Comparison of ENCODE assay signal across 9 cellular contexts in the genomic region with DNA sequence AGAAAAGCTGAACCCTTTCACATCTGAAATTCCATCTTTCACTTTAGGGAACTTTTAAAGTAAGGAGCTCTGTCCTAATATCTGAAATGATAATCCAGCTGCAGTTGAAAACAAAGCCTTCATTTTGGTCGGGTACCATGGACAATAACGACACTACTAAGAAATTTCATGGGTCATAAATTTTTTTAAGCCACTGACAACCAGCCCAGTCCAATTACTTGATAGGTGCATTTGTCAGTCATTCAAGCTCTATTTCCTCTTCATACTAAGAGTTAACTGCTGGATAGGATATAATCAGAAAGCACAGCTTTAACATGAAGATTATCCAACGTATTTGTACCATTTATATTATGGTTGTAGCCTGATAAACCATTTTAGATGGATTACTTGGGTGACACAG.
"Had no signal": no experiment of that assay in that cellular context is flagged by ENCODE, and none has a peak within 500 bp of the region (broad histone marks: within the 10 kb centered on the region; RNA-seq: fewer than 3 reads in every experiment).

No MANE protein-coding gene starts in this region.

- H3K4me3 Mint-ChIP-seq: activated CD4-positive, alpha-beta T cell treated with anti-CD3 and anti-CD28 coated beads, Interleukin-2, amount 10 ng/mL, durations not matched to agents 24 days and 14 days; activated naive CD4-positive, alpha-beta T cell treated with anti-CD3 and anti-CD28 coated beads for 36 hours; neural progenitor cell; stimulated activated naive B cell treated with anti-CD40 and anti-IgM and Interleukin-4, amounts not matched to agents 10 μg/mL and 1 μg/mL and 100 μg/mL, for 72 hours; WTC11 had no signal

- H3K27me3 ChIP-seq: cardiac muscle cell, hepatocyte, neural progenitor cell, transverse colon had no signal

- H3K9me3 ChIP-seq: transverse colon had no signal

- H3K27ac Mint-ChIP-seq: activated CD4-positive, alpha-beta T cell treated with anti-CD3 and anti-CD28 coated beads, Interleukin-2, amount 10 ng/mL, durations not matched to agents 24 days and 14 days; activated naive CD4-positive, alpha-beta T cell treated with anti-CD3 and anti-CD28 coated beads for 36 hours; neural progenitor cell; stimulated activated naive B cell treated with anti-CD40 and anti-IgM and Interleukin-4, amounts not matched to agents 10 μg/mL and 1 μg/mL and 100 μg/mL, for 72 hours; WTC11 had no signal

- H2AFZ ChIP-seq: hepatocyte had no signal

- H3K36me3 ChIP-seq: cardiac muscle cell, neural progenitor cell, transverse colon had no signal

- H3K9ac ChIP-seq: neural progenitor cell, parathyroid adenoma had no signal

- H3K4me1 ChIP-seq: parathyroid adenoma had no signal

- H3K27ac ChIP-seq: cardiac muscle cell, hepatocyte, neural progenitor cell, parathyroid adenoma, transverse colon had no signal

- H3K9me3 Mint-ChIP-seq: activated CD4-positive, alpha-beta T cell treated with anti-CD3 and anti-CD28 coated beads, Interleukin-2, amount 10 ng/mL, durations not matched to agents 24 days and 14 days; activated naive CD4-positive, alpha-beta T cell treated with anti-CD3 and anti-CD28 coated beads for 36 hours; neural progenitor cell; stimulated activated naive B cell treated with anti-CD40 and anti-IgM and Interleukin-4, amounts not matched to agents 10 μg/mL and 1 μg/mL and 100 μg/mL, for 72 hours had no signal

- H3K79me2 ChIP-seq: hepatocyte, parathyroid adenoma had no signal

- H3K36me3 Mint-ChIP-seq: neural progenitor cell; stimulated activated naive B cell treated with anti-CD40 and anti-IgM and Interleukin-4, amounts not matched to agents 10 μg/mL and 1 μg/mL and 100 μg/mL, for 72 hours; WTC11 had no signal

- H3K4me3 ChIP-seq: cardiac muscle cell, hepatocyte, neural progenitor cell, transverse colon had no signal

- H3K4me2 ChIP-seq: hepatocyte, neural progenitor cell had no signal

- H3K4me1 Mint-ChIP-seq: activated CD4-positive, alpha-beta T cell treated with anti-CD3 and anti-CD28 coated beads, Interleukin-2, amount 10 ng/mL, durations not matched to agents 24 days and 14 days; stimulated activated naive B cell treated with anti-CD40 and anti-IgM and Interleukin-4, amounts not matched to agents 10 μg/mL and 1 μg/mL and 100 μg/mL, for 72 hours had no signal
